1 cellular context compared by ENCODE assay signal in the genomic region with DNA sequence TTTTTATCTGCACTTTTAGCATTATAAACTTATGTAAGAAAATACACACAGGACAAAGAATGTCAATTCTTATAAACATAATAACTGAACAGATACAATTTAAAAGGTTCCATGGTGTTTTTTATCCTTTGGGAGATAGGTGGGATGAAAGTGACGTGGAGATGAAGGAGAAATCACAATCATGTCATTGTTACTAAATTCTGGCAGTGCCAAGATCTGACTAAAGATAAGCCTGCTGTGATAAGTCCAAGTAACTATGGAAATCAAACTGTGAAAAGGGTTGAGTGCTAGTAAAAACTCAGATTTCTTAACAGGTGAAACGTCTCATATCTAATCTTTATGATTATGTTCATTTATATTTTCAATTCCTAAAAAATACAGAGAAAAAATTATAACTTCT.
A peak's percentile ranks its signal among the peaks of the same experiment; 100 is the strongest.
TF ChIP-seq lines count a peak whose summit lies in the region.

No MANE protein-coding gene starts in this region.

TF ChIP-seq in endothelial cell of umbilical vein, 7 proteins besides CTCF, POLR2A, EP300 and RAD21:
- no peak for TF ChIP-seq POLR2AphosphoS5 (IDR thresholded peaks at IDR 0.05; ENCODE audit: insufficient read depth, low read depth, low read length)
- TF ChIP-seq JUN (IDR thresholded peaks at IDR 0.05; ENCODE audit: borderline replicate concordance, insufficient read depth, insufficient read length, low read depth): no peak
- TF ChIP-seq EZH2 (IDR thresholded peaks at IDR 0.05; ENCODE audit: borderline replicate concordance, low read depth, low read length, severe bottlenecking): no peak
- no peak for TF ChIP-seq MYC (IDR thresholded peaks at IDR 0.05; ENCODE audit: low read depth, low read length)
- TF ChIP-seq, protein P1, sequence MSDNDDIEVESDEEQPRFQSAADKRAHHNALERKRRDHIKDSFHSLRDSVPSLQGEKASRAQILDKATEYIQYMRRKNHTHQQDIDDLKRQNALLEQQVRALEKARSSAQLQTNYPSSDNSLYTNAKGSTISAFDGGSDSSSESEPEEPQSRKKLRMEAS (IDR thresholded peaks at IDR 0.05; ENCODE audit: insufficient read depth, insufficient read length): no peak
- TF ChIP-seq GATA2 (IDR thresholded peaks at IDR 0.05; ENCODE audit: insufficient read depth, insufficient read length, low read depth, low read length): peak; percentile 32
